Comparison of ENCODE assay signal across 17 cellular contexts in genomic region chr16:51012396-51012795, GRCh38.
A peak's percentile ranks its signal among the peaks of the same experiment; 100 is the strongest.
DNase-seq lines count a peak whose midpoint lies in the region; ATAC-seq lines count a peak whose summit lies in the region.
"Had no signal": no experiment of that assay in that cellular context is flagged by ENCODE, and none has a peak within 500 bp of the region (broad histone marks: within the 10 kb centered on the region; RNA-seq: fewer than 3 reads in every experiment).

No MANE protein-coding gene starts in this region.

- peaks cover 7% of the 10 kb centered on the region for H3K9me3 Mint-ChIP-seq in stimulated activated effector memory CD8-positive, alpha-beta T cell treated with anti-CD3 and anti-CD28 coated beads, Interleukin-12 subunit alpha, Interleukin-12 subunit beta, amount 100 ng/mL, for 72 hours
- peaks cover 5% of the 10 kb centered on the region for H3K9me3 Mint-ChIP-seq in activated CD4-positive, alpha-beta T cell treated with anti-CD3 and anti-CD28 coated beads, Interleukin-2, amount 10 ng/mL, durations not matched to agents 7 days and 5 days

- CTCF ChIA-PET in activated CD4-positive, alpha-beta T cell treated with anti-CD3 and anti-CD28 coated beads, Interleukin-2, amount 10 ng/mL, durations not matched to agents 7 days and 5 days (lab: Charles Lee): no interaction called here

- no peak overlapping the region for H3K4me3 Mint-ChIP-seq in stimulated activated effector memory CD8-positive, alpha-beta T cell treated with anti-CD3 and anti-CD28 coated beads, Interleukin-12 subunit alpha, Interleukin-12 subunit beta, amount 100 ng/mL, for 72 hours
- H3K4me3 Mint-ChIP-seq in activated CD4-positive, alpha-beta T cell treated with anti-CD3 and anti-CD28 coated beads, Interleukin-2, amount 10 ng/mL, durations not matched to agents 7 days and 5 days: no peak overlapping the region
- H3K4me3 Mint-ChIP-seq: CD4-positive, CD25-positive, alpha-beta regulatory T cell; CD8-positive, alpha-beta memory T cell; IgD-negative memory B cell had no signal

- H3K36me3 Mint-ChIP-seq in stimulated activated effector memory CD8-positive, alpha-beta T cell treated with anti-CD3 and anti-CD28 coated beads, Interleukin-12 subunit alpha, Interleukin-12 subunit beta, amount 100 ng/mL, for 72 hours: no peaks in the 10 kb centered on the region
- H3K36me3 Mint-ChIP-seq in activated CD4-positive, alpha-beta T cell treated with anti-CD3 and anti-CD28 coated beads, Interleukin-2, amount 10 ng/mL, durations not matched to agents 7 days and 5 days (ENCODE audit: low read depth): no peaks in the 10 kb centered on the region
- H3K36me3 Mint-ChIP-seq: CD4-positive, CD25-positive, alpha-beta regulatory T cell; CD8-positive, alpha-beta memory T cell; IgD-negative memory B cell had no signal

- intact Hi-C loops in Right ventricle myocardium inferior (cut with DNase I): no loop called here

- H3K4me1 Mint-ChIP-seq in stimulated activated effector memory CD8-positive, alpha-beta T cell treated with anti-CD3 and anti-CD28 coated beads, Interleukin-12 subunit alpha, Interleukin-12 subunit beta, amount 100 ng/mL, for 72 hours: no peaks in the 10 kb centered on the region
- no peaks in the 10 kb centered on the region for H3K4me1 Mint-ChIP-seq in activated CD4-positive, alpha-beta T cell treated with anti-CD3 and anti-CD28 coated beads, Interleukin-2, amount 10 ng/mL, durations not matched to agents 7 days and 5 days
- H3K4me1 Mint-ChIP-seq: CD4-positive, CD25-positive, alpha-beta regulatory T cell; CD8-positive, alpha-beta memory T cell; IgD-negative memory B cell had no signal

- no peak overlapping the region for H3K27ac Mint-ChIP-seq in stimulated activated effector memory CD8-positive, alpha-beta T cell treated with anti-CD3 and anti-CD28 coated beads, Interleukin-12 subunit alpha, Interleukin-12 subunit beta, amount 100 ng/mL, for 72 hours
- no peak overlapping the region for H3K27ac Mint-ChIP-seq in activated CD4-positive, alpha-beta T cell treated with anti-CD3 and anti-CD28 coated beads, Interleukin-2, amount 10 ng/mL, durations not matched to agents 7 days and 5 days
- H3K27ac Mint-ChIP-seq: CD4-positive, CD25-positive, alpha-beta regulatory T cell; CD8-positive, alpha-beta memory T cell; IgD-negative memory B cell had no signal

- no peaks in the 10 kb centered on the region for H3K27me3 Mint-ChIP-seq in activated CD4-positive, alpha-beta T cell treated with anti-CD3 and anti-CD28 coated beads, Interleukin-2, amount 10 ng/mL, durations not matched to agents 7 days and 5 days

- peak; percentile 16 for ATAC-seq in stimulated activated effector memory CD8-positive, alpha-beta T cell treated with anti-CD3 and anti-CD28 coated beads, Interleukin-12 subunit alpha, Interleukin-12 subunit beta, amount 100 ng/mL, for 72 hours
- ATAC-seq in HG03457 (IDR thresholded peaks at IDR 0.05; ENCODE audit: unreplicated experiment) (no peak), Right ventricle myocardium inferior (no peak)

- POLR2A ChIA-PET in activated CD4-positive, alpha-beta T cell treated with anti-CD3 and anti-CD28 coated beads, Interleukin-2, amount 10 ng/mL, durations not matched to agents 7 days and 5 days (lab: Charles Lee): no interaction called here

- peak; percentile 23 for DNase-seq in HuH-7 (ENCODE audit: low spot score)
- peak; percentile 65 for DNase-seq in astrocyte of the hippocampus (ENCODE audit: low read depth, low spot score)
- DNase-seq in kidney tubule cell (ENCODE audit: low spot score): peak; percentile 11
- DNase-seq in stimulated activated effector memory CD8-positive, alpha-beta T cell treated with anti-CD3 and anti-CD28 coated beads, Interleukin-12 subunit alpha, Interleukin-12 subunit beta, amount 100 ng/mL, for 72 hours (ENCODE audit: low spot score in 2 of 2): no peak
- no peak for DNase-seq in activated CD4-positive, alpha-beta T cell treated with anti-CD3 and anti-CD28 coated beads, Interleukin-2, amount 10 ng/mL, durations not matched to agents 7 days and 5 days
- DNase-seq in Right ventricle myocardium inferior (ENCODE audit: missing footprints): no peak
- DNase-seq: ACHN; BE2C; C1 segment of cervical spinal cord; CD4-positive, CD25-positive, alpha-beta regulatory T cell; CD8-positive, alpha-beta memory T cell; COR-L47; DND-41; GM23248; KBM-7 had no signal

Comparison
In these comparisons a context has a peak if more than half of its experiments do, and no peak if none do; other contexts are left out.
1. DNase-seq: peak in HuH-7 (single experiment), astrocyte of the hippocampus (single experiment) and kidney tubule cell (single experiment); none in stimulated activated effector memory CD8-positive, alpha-beta T cell treated with anti-CD3 and anti-CD28 coated beads, Interleukin-12 subunit alpha, Interleukin-12 subunit beta, amount 100 ng/mL, for 72 hours (0 of 2), activated CD4-positive, alpha-beta T cell treated with anti-CD3 and anti-CD28 coated beads, Interleukin-2, amount 10 ng/mL, durations not matched to agents 7 days and 5 days (single experiment) and Right ventricle myocardium inferior (single experiment).